13 cellular contexts compared by ENCODE assay signal in the genomic region with DNA sequence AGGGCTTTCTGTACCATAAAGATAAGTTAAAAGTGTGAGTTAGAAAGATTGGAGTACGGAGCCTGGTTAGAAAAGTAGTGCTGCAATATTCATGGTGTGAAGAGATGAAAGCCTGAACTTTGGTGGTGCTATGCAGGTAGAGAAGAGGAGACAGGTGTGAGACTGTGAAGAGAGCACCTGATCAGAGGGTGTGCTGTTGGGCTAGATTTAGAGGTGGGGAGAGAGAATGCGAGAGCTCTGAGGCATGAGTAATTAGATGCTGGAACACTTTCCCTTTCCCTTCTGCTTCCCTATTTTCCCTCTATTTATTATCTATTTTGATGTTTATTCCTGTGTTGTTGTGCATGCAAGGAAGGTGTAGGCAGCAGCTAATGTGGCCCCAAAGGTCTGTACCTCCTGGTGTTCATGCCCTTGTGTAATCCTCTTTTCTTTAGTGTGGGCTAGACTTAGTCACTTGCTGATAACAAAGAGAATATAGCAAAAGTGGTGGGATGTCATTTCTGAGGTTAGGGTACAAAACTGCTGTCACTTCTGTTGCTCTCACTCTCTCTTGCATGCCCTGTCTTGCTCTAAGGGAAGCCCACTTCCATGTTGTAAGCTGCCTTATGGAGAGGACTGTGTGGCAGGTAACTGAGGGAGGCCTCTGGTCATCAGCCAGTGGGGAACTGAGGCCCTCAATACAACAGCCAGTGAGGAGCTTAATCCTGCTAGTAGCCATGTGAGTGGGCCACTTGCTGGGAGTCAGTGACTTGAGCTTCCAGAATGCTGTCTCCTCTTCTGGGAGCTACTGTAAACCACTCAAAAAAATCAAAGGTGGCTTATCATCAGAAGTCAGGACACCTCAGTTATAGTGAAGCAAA. TPM values are rescaled to one million over a fixed set of nuclear protein-coding genes. Genes with fewer than 3 reads are reported as not detected.
DNase-seq lines count a peak whose midpoint lies in the region; ATAC-seq and TF ChIP-seq lines count a peak whose summit lies in the region.
"Had no signal": no experiment of that assay in that cellular context is flagged by ENCODE, and none has a peak within 500 bp of the region (broad histone marks: within the 10 kb centered on the region; RNA-seq: fewer than 3 reads in every experiment).

No MANE protein-coding gene starts in this region.

- no peak overlapping the region for H3K4me3 ChIP-seq in neural progenitor cell

- H3K4me1 ChIP-seq in neural progenitor cell, result peaks cover 20% of the 10 kb centered on the region

- H3K79me2 ChIP-seq in neural progenitor cell (ENCODE audit: low read depth), result peaks cover 16% of the 10 kb centered on the region

- H2AFZ ChIP-seq in neural progenitor cell (replicated peaks), result no peak overlapping the region

- H3K4me2 ChIP-seq in neural progenitor cell, result peak overlapping the region; percentile 100

- peaks cover 14% of the 10 kb centered on the region for H3F3A ChIP-seq in neural progenitor cell (ENCODE audit: low read depth)

- H3K9ac ChIP-seq in neural progenitor cell, result no peak overlapping the region

- peaks cover 30% of the 10 kb centered on the region for H3K4me1 Mint-ChIP-seq in endothelial cell (ENCODE audit: unreplicated experiment)
- H3K4me1 Mint-ChIP-seq in neural progenitor cell, result peaks cover 31% of the 10 kb centered on the region
- peaks cover 35% of the 10 kb centered on the region for H3K4me1 Mint-ChIP-seq in osteocyte (ENCODE audit: unreplicated experiment)

- H3K27ac Mint-ChIP-seq in endothelial cell (ENCODE audit: unreplicated experiment) (no peak overlapping the region), neural progenitor cell (no peak overlapping the region), osteocyte (ENCODE audit: unreplicated experiment) (no peak overlapping the region)
- H3K27ac Mint-ChIP-seq: activated CD4-positive, alpha-beta T cell treated with anti-CD3 and anti-CD28 coated beads, Interleukin-2, amount 10 ng/mL, durations not matched to agents 7 days and 5 days; T-helper 2 cell treated with Interferon-gamma antibody and Interleukin-4, amounts not matched to agents 5 μg/mL and 100 μg/mL, for 36 hours had no signal

- ATAC-seq in GM21786 (IDR thresholded peaks at IDR 0.05; ENCODE audit: unreplicated experiment), result no peak

- peaks cover 10% of the 10 kb centered on the region for H3K27me3 Mint-ChIP-seq in endothelial cell (ENCODE audit: unreplicated experiment)
- peaks cover 5% of the 10 kb centered on the region for H3K27me3 Mint-ChIP-seq in neural progenitor cell (ENCODE audit: insufficient read depth, low read depth)
- peaks cover 6% of the 10 kb centered on the region for H3K27me3 Mint-ChIP-seq in osteocyte (ENCODE audit: unreplicated experiment)

- peak; percentile 74 for DNase-seq in NCI-H1694 treated with DMSO at 0.1 percent for 48 hours (lab: John Stamatoyannopoulos, UW)
- no peak for DNase-seq in NCI-H1694 (lab: John Stamatoyannopoulos, UW)
- peak; percentile 29 for DNase-seq in NCI-H2171 (lab: John Stamatoyannopoulos, UW)
- no peak for DNase-seq in endothelial cell (ENCODE audit: low spot score)
- DNase-seq in neural progenitor cell (ENCODE audit: low spot score), result no peak
- no peak for DNase-seq in NCI-H446 (lab: John Stamatoyannopoulos, UW)
- no peak for DNase-seq in osteocyte (ENCODE audit: extremely low spot score, unreplicated experiment)
- DNase-seq: activated CD4-positive, alpha-beta T cell treated with anti-CD3 and anti-CD28 coated beads, Interleukin-2, amount 10 ng/mL, durations not matched to agents 7 days and 5 days; activated effector memory CD4-positive, alpha-beta T cell treated with anti-CD3 and anti-CD28 coated beads, Interleukin-2, amount 50 U/mL, for 16 hours; nucleus accumbens; tibial artery had no signal

- H3K27me3 ChIP-seq in neural progenitor cell, result peaks cover 25% of the 10 kb centered on the region
- H3K27me3 ChIP-seq: tibial artery had no signal

- no peak overlapping the region for H3K27ac ChIP-seq in neural progenitor cell
- H3K27ac ChIP-seq: tibial artery had no signal

- peak overlapping the region; percentile 87 for H3K4me3 Mint-ChIP-seq in endothelial cell (ENCODE audit: unreplicated experiment)
- peak overlapping the region; percentile 93 for H3K4me3 Mint-ChIP-seq in neural progenitor cell
- no peak overlapping the region for H3K4me3 Mint-ChIP-seq in osteocyte (ENCODE audit: unreplicated experiment)

- no peaks in the 10 kb centered on the region for H3K9me3 Mint-ChIP-seq in endothelial cell (ENCODE audit: unreplicated experiment)
- H3K9me3 Mint-ChIP-seq in neural progenitor cell, result peaks cover 4% of the 10 kb centered on the region
- H3K9me3 Mint-ChIP-seq in osteocyte (ENCODE audit: unreplicated experiment), result no peaks in the 10 kb centered on the region
- H3K9me3 Mint-ChIP-seq: activated CD4-positive, alpha-beta T cell treated with anti-CD3 and anti-CD28 coated beads, Interleukin-2, amount 10 ng/mL, durations not matched to agents 7 days and 5 days; T-helper 2 cell treated with Interferon-gamma antibody and Interleukin-4, amounts not matched to agents 5 μg/mL and 100 μg/mL, for 36 hours had no signal

- TF ChIP-seq CTCF in endothelial cell (IDR thresholded peaks at IDR 0.05; ENCODE audit: unreplicated experiment) (no peak), neural progenitor cell (IDR thresholded peaks at IDR 0.05) (no peak), osteocyte (IDR thresholded peaks at IDR 0.05) (no peak)

- H3K9me3 ChIP-seq in neural progenitor cell (ENCODE audit: low read depth), result no peaks in the 10 kb centered on the region
- H3K9me3 ChIP-seq: tibial artery had no signal

- H3K36me3 ChIP-seq in neural progenitor cell, result no peaks in the 10 kb centered on the region
- H3K36me3 ChIP-seq: tibial artery had no signal

- H3K36me3 Mint-ChIP-seq in endothelial cell (ENCODE audit: low read depth, unreplicated experiment), result no peaks in the 10 kb centered on the region
- peaks cover 4% of the 10 kb centered on the region for H3K36me3 Mint-ChIP-seq in neural progenitor cell
- peaks cover 1% of the 10 kb centered on the region for H3K36me3 Mint-ChIP-seq in osteocyte (ENCODE audit: unreplicated experiment)

- peaks cover 4% of the 10 kb centered on the region for H4K20me1 ChIP-seq in neural progenitor cell (ENCODE audit: low read depth)

RNA-seq across cellular contexts. Expression of gene ATXN7L1, which starts 2.6 kb away (rescaled TPM):
- total RNA-seq in endothelial cell (ENCODE audit: unreplicated experiment) (18.4 TPM), neural progenitor cell (ENCODE audit: low replicate concordance) (5.9 and 8.6 TPM in 2 replicates), osteocyte (12.6 and 14.2 TPM in 2 replicates)

Comparison
In these comparisons a context has a peak if more than half of its experiments do, and no peak if none do; other contexts are left out.
1. DNase-seq: peak in NCI-H1694 treated with DMSO at 0.1 percent for 48 hours (single experiment) and NCI-H2171 (single experiment); none in NCI-H1694 (single experiment), endothelial cell (single experiment), neural progenitor cell (single experiment), NCI-H446 (0 of 2) and osteocyte (single experiment).